14 cellular contexts compared by ENCODE assay signal in the genomic region with DNA sequence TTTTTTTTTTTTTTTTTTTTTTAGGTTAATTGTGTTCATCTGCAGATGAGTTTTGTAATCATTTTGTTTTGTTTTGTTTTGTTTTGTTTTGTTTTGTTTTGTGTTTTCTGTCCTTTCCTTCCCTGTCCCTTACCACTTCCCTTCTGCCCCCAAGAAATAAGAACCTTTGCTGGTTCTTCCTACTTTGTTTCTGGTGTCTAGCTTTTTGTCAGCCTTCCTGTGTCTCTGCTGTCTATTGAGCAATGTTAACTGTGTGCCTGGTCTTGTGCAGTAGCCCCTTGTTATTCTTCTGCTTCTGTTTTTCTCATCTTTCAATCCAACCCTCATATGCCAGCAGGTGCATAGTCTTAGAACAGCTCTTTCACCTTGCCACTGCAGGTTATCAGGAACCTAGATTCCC.
"Had no signal": no experiment of that assay in that cellular context is flagged by ENCODE, and none has a peak within 500 bp of the region (broad histone marks: within the 10 kb centered on the region; RNA-seq: fewer than 3 reads in every experiment).

No MANE protein-coding gene starts in this region.

- H3K4me3 Mint-ChIP-seq: activated CD8-positive, alpha-beta memory T cell treated with anti-CD3 and anti-CD28 coated beads, Interleukin-2, amount 10 ng/mL, durations not matched to agents 7 days and 5 days; activated naive CD8-positive, alpha-beta T cell; activated T-cell treated with anti-CD3 and anti-CD28 coated beads, Interleukin-2, amount 50 U/mL, for 24 hours; immature natural killer cell; naive thymus-derived CD4-positive, alpha-beta T cell had no signal

- H3K4me1 ChIP-seq: thyroid gland had no signal

- H3K27ac Mint-ChIP-seq: activated CD8-positive, alpha-beta memory T cell treated with anti-CD3 and anti-CD28 coated beads, Interleukin-2, amount 10 ng/mL, durations not matched to agents 7 days and 5 days; activated naive CD8-positive, alpha-beta T cell; activated T-cell treated with anti-CD3 and anti-CD28 coated beads, Interleukin-2, amount 50 U/mL, for 24 hours; immature natural killer cell had no signal

- H3K9me3 Mint-ChIP-seq: activated T-cell treated with anti-CD3 and anti-CD28 coated beads, Interleukin-2, amount 50 U/mL, for 24 hours; immature natural killer cell; naive thymus-derived CD4-positive, alpha-beta T cell had no signal

- ATAC-seq: activated CD8-positive, alpha-beta memory T cell treated with anti-CD3 and anti-CD28 coated beads, Interleukin-2, amount 10 ng/mL, durations not matched to agents 7 days and 5 days; naive thymus-derived CD4-positive, alpha-beta T cell had no signal

- H3K36me3 ChIP-seq: breast epithelium, thyroid gland had no signal

- H3K27me3 ChIP-seq: breast epithelium, esophagus muscularis mucosa, thyroid gland had no signal

- H3K27me3 Mint-ChIP-seq: activated CD8-positive, alpha-beta memory T cell treated with anti-CD3 and anti-CD28 coated beads, Interleukin-2, amount 10 ng/mL, durations not matched to agents 7 days and 5 days; activated naive CD8-positive, alpha-beta T cell; activated T-cell treated with anti-CD3 and anti-CD28 coated beads, Interleukin-2, amount 50 U/mL, for 24 hours; naive thymus-derived CD4-positive, alpha-beta T cell had no signal

- H3K9me3 ChIP-seq: breast epithelium, esophagus muscularis mucosa, thyroid gland had no signal

- H3K27ac ChIP-seq: breast epithelium, dorsolateral prefrontal cortex, esophagus muscularis mucosa, thyroid gland had no signal

- DNase-seq: activated CD4-positive, alpha-beta T cell treated with anti-CD3 and anti-CD28 coated beads for 1 hour; activated CD4-positive, alpha-beta T cell treated with anti-CD3 and anti-CD28 coated beads, Interleukin-2, amount 50 U/mL, for 48 hours; activated CD8-positive, alpha-beta memory T cell treated with anti-CD3 and anti-CD28 coated beads, Interleukin-2, amount 10 ng/mL, durations not matched to agents 7 days and 5 days; activated effector memory CD4-positive, alpha-beta T cell treated with Interleukin-2 at 50 U/mL for 16 hours; activated T-cell treated with anti-CD3 and anti-CD28 coated beads, Interleukin-2, amount 50 U/mL, for 24 hours; aorta; dorsolateral prefrontal cortex; immature natural killer cell; naive thymus-derived CD4-positive, alpha-beta T cell; small intestine; thyroid gland had no signal

- H3K4me3 ChIP-seq: breast epithelium, dorsolateral prefrontal cortex, esophagus muscularis mucosa, thyroid gland had no signal

- H3K4me1 Mint-ChIP-seq: immature natural killer cell had no signal
